Comparison of ENCODE assay signal across 8 cellular contexts in the genomic region with DNA sequence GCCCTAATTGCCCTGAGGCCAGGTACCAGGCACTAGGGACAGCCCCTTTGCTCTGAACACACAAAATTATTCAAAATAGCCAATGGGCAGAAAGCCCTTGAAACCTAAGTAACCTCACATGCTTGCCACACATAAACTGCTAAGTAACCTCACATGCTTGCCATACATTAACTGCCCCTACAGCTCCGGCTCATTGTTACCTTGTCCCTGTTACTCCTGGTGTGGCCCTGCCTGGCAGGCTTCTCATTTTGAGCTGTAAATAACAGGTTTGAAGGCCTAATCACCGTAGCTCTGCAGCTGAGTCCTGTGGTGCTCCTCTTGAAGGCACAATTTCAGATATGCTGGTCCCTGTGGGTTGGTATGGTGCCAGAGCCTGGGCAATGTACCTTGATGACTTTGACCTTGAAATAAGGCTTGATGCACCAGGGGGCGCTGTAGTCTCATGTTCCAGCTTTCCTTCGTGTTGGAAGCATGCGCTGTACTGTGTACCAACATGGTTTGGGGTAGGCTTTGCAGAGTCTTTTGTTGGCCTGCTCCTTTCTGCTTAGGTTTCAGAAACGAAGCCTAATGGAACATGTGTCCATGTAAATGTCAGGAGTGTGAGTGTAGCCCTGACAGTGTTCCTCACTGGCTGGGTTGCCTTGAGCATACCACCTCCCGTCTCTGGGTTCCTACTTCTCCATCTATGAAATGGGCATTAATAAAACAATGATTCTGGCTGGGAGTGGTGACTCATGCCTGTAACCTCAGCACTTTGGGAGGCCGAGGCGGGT. TPM values are rescaled to one million over a fixed set of nuclear protein-coding genes. Genes with fewer than 3 reads are reported as not detected.
DNase-seq lines count a peak whose midpoint lies in the region; ATAC-seq and TF ChIP-seq lines count a peak whose summit lies in the region.

No MANE protein-coding gene starts in this region.

- H3K4me1 ChIP-seq in mammary epithelial cell (ENCODE audit: insufficient read depth, low read length) = no peaks in the 10 kb centered on the region
- H3K4me1 ChIP-seq in left lung = peaks cover 3 to 6% of the 10 kb centered on the region in 2 donors

- CTCF ChIA-PET in AG04449 (lab: Yijun Ruan, JAX) (interaction anchor here (0.8 to 5.9 kb wide), 23 partner anchors 10 to 839 kb away, joined by 3 to 122 read pairs (median 4); no protein-coding TSS in a partner anchor), mammary epithelial cell (lab: Charles Lee; ENCODE audit: low non-redundant PET) (no interaction called here)

- in situ Hi-C loops in mammary epithelial cell (cut with MboI; ENCODE audit: low sequenced_read_pairs in 2 of 2) = no loop called here

- dilution Hi-C loops in mammary epithelial cell (cut with HindIII; ENCODE audit: low sequenced_read_pairs) = no loop called here

- no peak overlapping the region for H3K9ac ChIP-seq in mammary epithelial cell (ENCODE audit: insufficient read depth, low read length)

- no peak overlapping the region for H3K4me3 ChIP-seq in AG04449 (ENCODE audit: low read depth, low read length)
- H3K4me3 ChIP-seq in WI38 (ENCODE audit: low read depth, low read length) = no peak overlapping the region
- H3K4me3 ChIP-seq in mammary epithelial cell (replicated peaks in 1 of 3; ENCODE audit: insufficient read depth in 1 of 3, low read depth in 2 of 3, low read length in 3 of 3) = no peak overlapping the region
- no peak overlapping the region for H3K4me3 ChIP-seq in left lung

- no TSS peak for BruUV-seq in mammary epithelial cell (replicated peaks; lab: Mats Ljungman, UMichigan)

- POLR2A ChIA-PET in AG04449 (lab: Yijun Ruan, JAX) = no interaction called here

- H2AFZ ChIP-seq in mammary epithelial cell (ENCODE audit: low read depth, low read length) = no peak overlapping the region

- H3K9me3 ChIP-seq in mammary epithelial cell (replicated peaks; ENCODE audit: insufficient read depth, low read length) = no peaks in the 10 kb centered on the region
- no peaks in the 10 kb centered on the region for H3K9me3 ChIP-seq in left lung

- DNase-seq in AG04449 (ENCODE audit: low read depth, low spot score) = peak; percentile 7
- peak; percentile 62 for DNase-seq in NCI-H2227 treated with DMSO at 0.1 percent for 48 hours (lab: John Stamatoyannopoulos, UW)
- DNase-seq in mammary epithelial cell = peak; percentile 76
- DNase-seq in left lung = peak in 1 of 2 donors; percentile 84
- DNase-seq in stimulated activated CD4-positive, alpha-beta T cell treated with anti-CD3 and anti-CD28 coated beads, TNF-alpha, amount 100 ng/mL, for 1 hour (ENCODE audit: low read depth in 3 of 3, low spot score in 1 of 3) = peak; percentile 76 to 96 (median 87)

- WGBS in mammary epithelial cell (ENCODE audit: low coverage, missing lambda C conversion rate) = 22% methylated on average over 6 of the region's 9 CpGs

- peak; percentile 95 for ATAC-seq in GM18511 (IDR thresholded peaks at IDR 0.05; ENCODE audit: unreplicated experiment)
- ATAC-seq in HG03060 (IDR thresholded peaks at IDR 0.05; ENCODE audit: low read depth, unreplicated experiment) = peak; percentile 63
- ATAC-seq in left lung = peak; percentile 96

- H3K36me3 ChIP-seq in mammary epithelial cell (ENCODE audit: insufficient read depth, low read length) (no peaks in the 10 kb centered on the region), left lung (no peaks in the 10 kb centered on the region)

- H3K4me2 ChIP-seq in mammary epithelial cell (ENCODE audit: insufficient read depth, low read depth, low read length) = no peak overlapping the region

- intact Hi-C loops in mammary epithelial cell (cut with micrococcal nuclease) = loop anchor here (1.0 to 10.0 kb wide), 6 partner anchors 118 to 845 kb away; partner anchors contain the start of gene CRTAP
- intact Hi-C loops in left lung (cut with DNase I) = loop anchor here in 1 of 2 donors (2.0 kb wide), 1 partner anchor 127 kb away; no protein-coding TSS in a partner anchor

- no peaks in the 10 kb centered on the region for H3K27me3 ChIP-seq in mammary epithelial cell (ENCODE audit: insufficient read depth, low read length)
- H3K27me3 ChIP-seq in left lung = no peaks in the 10 kb centered on the region

- TF ChIP-seq CTCF in AG04449 (IDR thresholded peaks at IDR 0.05; ENCODE audit: insufficient read depth, low read length, missing control alignments) = peak; percentile 78
- peak; percentile 77 for TF ChIP-seq CTCF in WI38 (IDR thresholded peaks at IDR 0.05; ENCODE audit: low read depth, low read length)
- TF ChIP-seq CTCF in mammary epithelial cell (conservative IDR thresholded peaks at IDR 0.05 in 1 of 2, IDR thresholded peaks at IDR 0.05 in 1 of 2; ENCODE audit: extremely low read depth in 1 of 2, insufficient read depth in 1 of 2, low read depth in 1 of 2, low read length in 2 of 2) = peak; percentile 73 to 87
- TF ChIP-seq CTCF in left lung (IDR thresholded peaks at IDR 0.05) = peak; percentile 58 to 68

- H3K79me2 ChIP-seq in mammary epithelial cell (ENCODE audit: insufficient read depth, low read length) = no peaks in the 10 kb centered on the region

- H3K27ac ChIP-seq in mammary epithelial cell (ENCODE audit: insufficient read depth, low read depth, low read length) (no peak overlapping the region), left lung (no peak overlapping the region)

- H4K20me1 ChIP-seq in mammary epithelial cell (ENCODE audit: insufficient read depth, low read length) = peaks cover 2% of the 10 kb centered on the region

RNA-seq across cellular contexts. Expression of gene CCR4, which starts 3.8 kb away (rescaled TPM):
- total RNA-seq in mammary epithelial cell (not detected), left lung (1 to 10 TPM in 1 of 2 donors, under 1 TPM in 1; 0.87 to 1.2 TPM)
- not detected for polyA plus RNA-seq in mammary epithelial cell
- not detected for polyA minus RNA-seq in mammary epithelial cell
